Comparison of ENCODE assay signal across 2 cellular contexts in the genomic region with DNA sequence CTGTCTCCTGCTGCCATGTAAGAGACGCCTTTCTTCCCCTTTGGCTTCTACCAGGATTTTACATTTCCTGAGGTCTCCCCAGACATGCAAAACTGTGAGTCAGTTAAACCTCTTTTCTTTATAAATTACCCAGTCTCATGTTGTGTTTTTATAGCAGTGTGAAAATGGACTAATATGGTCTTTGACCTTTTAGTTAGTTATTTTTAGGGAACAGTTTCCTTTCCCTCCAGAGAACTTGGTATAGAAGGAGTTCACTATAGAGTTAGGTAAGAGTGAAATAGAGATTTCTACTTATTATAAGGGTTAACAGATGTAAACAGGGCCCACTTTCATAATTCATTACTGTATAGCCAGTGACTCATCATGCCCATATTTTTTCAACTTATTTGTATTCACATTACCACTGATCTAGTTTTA.
TF ChIP-seq lines count a peak whose summit lies in the region.

No MANE protein-coding gene starts in this region.

TF ChIP-seq in SK-N-SH, 30 proteins besides CTCF, POLR2A, EP300 and RAD21:
- TF ChIP-seq, protein P1, sequence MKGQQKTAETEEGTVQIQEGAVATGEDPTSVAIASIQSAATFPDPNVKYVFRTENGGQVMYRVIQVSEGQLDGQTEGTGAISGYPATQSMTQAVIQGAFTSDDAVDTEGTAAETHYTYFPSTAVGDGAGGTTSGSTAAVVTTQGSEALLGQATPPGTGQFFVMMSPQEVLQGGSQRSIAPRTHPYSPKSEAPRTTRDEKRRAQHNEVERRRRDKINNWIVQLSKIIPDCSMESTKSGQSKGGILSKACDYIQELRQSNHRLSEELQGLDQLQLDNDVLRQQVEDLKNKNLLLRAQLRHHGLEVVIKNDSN (IDR thresholded peaks at IDR 0.05; ENCODE audit: borderline replicate concordance, low read depth) = no peak
- no peak for TF ChIP-seq FOXM1 (IDR thresholded peaks at IDR 0.05; ENCODE audit: low read depth)
- no peak for TF ChIP-seq GABPA (IDR thresholded peaks at IDR 0.05; ENCODE audit: low read depth)
- TF ChIP-seq RCOR1 (IDR thresholded peaks at IDR 0.05; ENCODE audit: low read length) = no peak
- no peak for TF ChIP-seq NFIC (IDR thresholded peaks at IDR 0.05; ENCODE audit: borderline replicate concordance)
- TF ChIP-seq GATA2 (CRISPR knock-in tag; IDR thresholded peaks at IDR 0.05) = no peak
- TF ChIP-seq POLR2AphosphoS5 (IDR thresholded peaks at IDR 0.05; ENCODE audit: low read depth, low read length) = no peak
- TF ChIP-seq ELF1 (IDR thresholded peaks at IDR 0.05) = no peak

TF ChIP-seq in SK-N-SH treated with all-trans-retinoic acid at 6 μM for 48 hours, 23 proteins besides CTCF, POLR2A, EP300 and RAD21:
- no peak for TF ChIP-seq ISL1 (CRISPR knock-in tag; IDR thresholded peaks at IDR 0.05)
- no peak for TF ChIP-seq ARNTL (CRISPR knock-in tag; IDR thresholded peaks at IDR 0.05; ENCODE audit: borderline replicate concordance, low read depth)
- TF ChIP-seq PPARA (CRISPR knock-in tag; IDR thresholded peaks at IDR 0.05; ENCODE audit: borderline replicate concordance) = no peak
- no peak for TF ChIP-seq TOX (CRISPR knock-in tag; IDR thresholded peaks at IDR 0.05; ENCODE audit: borderline replicate concordance)
- no peak for TF ChIP-seq CSDC2 (CRISPR knock-in tag; IDR thresholded peaks at IDR 0.05)
- TF ChIP-seq, protein P2, sequence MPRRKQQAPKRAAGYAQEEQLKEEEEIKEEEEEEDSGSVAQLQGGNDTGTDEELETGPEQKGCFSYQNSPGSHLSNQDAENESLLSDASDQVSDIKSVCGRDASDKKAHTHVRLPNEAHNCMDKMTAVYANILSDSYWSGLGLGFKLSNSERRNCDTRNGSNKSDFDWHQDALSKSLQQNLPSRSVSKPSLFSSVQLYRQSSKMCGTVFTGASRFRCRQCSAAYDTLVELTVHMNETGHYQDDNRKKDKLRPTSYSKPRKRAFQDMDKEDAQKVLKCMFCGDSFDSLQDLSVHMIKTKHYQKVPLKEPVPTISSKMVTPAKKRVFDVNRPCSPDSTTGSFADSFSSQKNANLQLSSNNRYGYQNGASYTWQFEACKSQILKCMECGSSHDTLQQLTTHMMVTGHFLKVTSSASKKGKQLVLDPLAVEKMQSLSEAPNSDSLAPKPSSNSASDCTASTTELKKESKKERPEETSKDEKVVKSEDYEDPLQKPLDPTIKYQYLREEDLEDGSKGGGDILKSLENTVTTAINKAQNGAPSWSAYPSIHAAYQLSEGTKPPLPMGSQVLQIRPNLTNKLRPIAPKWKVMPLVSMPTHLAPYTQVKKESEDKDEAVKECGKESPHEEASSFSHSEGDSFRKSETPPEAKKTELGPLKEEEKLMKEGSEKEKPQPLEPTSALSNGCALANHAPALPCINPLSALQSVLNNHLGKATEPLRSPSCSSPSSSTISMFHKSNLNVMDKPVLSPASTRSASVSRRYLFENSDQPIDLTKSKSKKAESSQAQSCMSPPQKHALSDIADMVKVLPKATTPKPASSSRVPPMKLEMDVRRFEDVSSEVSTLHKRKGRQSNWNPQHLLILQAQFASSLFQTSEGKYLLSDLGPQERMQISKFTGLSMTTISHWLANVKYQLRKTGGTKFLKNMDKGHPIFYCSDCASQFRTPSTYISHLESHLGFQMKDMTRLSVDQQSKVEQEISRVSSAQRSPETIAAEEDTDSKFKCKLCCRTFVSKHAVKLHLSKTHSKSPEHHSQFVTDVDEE (CRISPR knock-in tag; IDR thresholded peaks at IDR 0.05) = no peak
